In genomic region chr4:3262208-3263052, GRCh38 we compare ENCODE assay signal across 24 cellular contexts. TPM values are rescaled to one million over a fixed set of nuclear protein-coding genes. Genes with fewer than 3 reads are reported as not detected.
DNase-seq lines count a peak whose midpoint lies in the region; ATAC-seq and TF ChIP-seq lines count a peak whose summit lies in the region.
"Had no signal": no experiment of that assay in that cellular context is flagged by ENCODE, and none has a peak within 500 bp of the region (broad histone marks: within the 10 kb centered on the region; RNA-seq: fewer than 3 reads in every experiment).

No MANE protein-coding gene starts in this region.

- DNase-seq in cardiac septum (ENCODE audit: low spot score) (peak; percentile 56), right atrium auricular region (ENCODE audit: low spot score) (no peak), chondrocyte (ENCODE audit: low spot score) (peak; percentile 62), omental fat pad (ENCODE audit: low spot score) (peak; percentile 20), ureter (ENCODE audit: low spot score) (peak; percentile 34), endothelial cell (ENCODE audit: low spot score) (no peak)
- DNase-seq: activated CD4-positive, alpha-beta T cell treated with anti-CD3 and anti-CD28 coated beads, Interleukin-2, amount 50 U/mL, for 4 hours; activated T-cell treated with anti-CD3 and anti-CD28 coated beads, Interleukin-2, amount 50 U/mL, for 4 hours; cerebellar nuclear complex; mesendoderm; naive B cell; NCI-H1048; NCI-H187 treated with DMSO at 0.1 percent for 48 hours; stimulated activated CD4-positive, alpha-beta T cell treated with anti-CD3 and anti-CD28 coated beads, Interleukin-12 subunit alpha, Interleukin-12 subunit beta, amount 100 ng/mL, for 4 hours; stimulated activated CD4-positive, alpha-beta T cell treated with anti-CD3 and anti-CD28 coated beads, Interleukin-4, amount 100 ng/mL, for 24 hours; stimulated activated naive CD4-positive, alpha-beta T cell had no signal

- no peaks in the 10 kb centered on the region for H3K36me3 ChIP-seq in right atrium auricular region
- H3K36me3 ChIP-seq: ovary, thyroid gland had no signal

- H3K9me3 Mint-ChIP-seq in chondrocyte (ENCODE audit: low read depth): no peaks in the 10 kb centered on the region
- no peaks in the 10 kb centered on the region for H3K9me3 Mint-ChIP-seq in endothelial cell (ENCODE audit: unreplicated experiment)
- H3K9me3 Mint-ChIP-seq: activated naive CD4-positive, alpha-beta T cell treated with anti-CD3 and anti-CD28 coated beads, Interleukin-2, amount 50 U/mL, for 72 hours; activated T-cell treated with anti-CD3 and anti-CD28 coated beads, Interleukin-2, amount 50 U/mL, for 4 hours had no signal

- H3K27me3 ChIP-seq in right atrium auricular region: no peaks in the 10 kb centered on the region
- H3K27me3 ChIP-seq: ovary, thyroid gland had no signal

- no peaks in the 10 kb centered on the region for H3K9me3 ChIP-seq in right atrium auricular region
- H3K9me3 ChIP-seq: ovary, thyroid gland had no signal

- H3K4me3 Mint-ChIP-seq in chondrocyte (ENCODE audit: unreplicated experiment): no peak overlapping the region
- H3K4me3 Mint-ChIP-seq in endothelial cell (ENCODE audit: unreplicated experiment): no peak overlapping the region
- H3K4me3 Mint-ChIP-seq: activated T-cell treated with anti-CD3 and anti-CD28 coated beads, Interleukin-2, amount 50 U/mL, for 4 hours had no signal

- ATAC-seq in omental fat pad (ENCODE audit: low FRiP score) (no peak), GM19463 (IDR thresholded peaks at IDR 0.05; ENCODE audit: unreplicated experiment) (no peak), HG03469 (IDR thresholded peaks at IDR 0.05; ENCODE audit: unreplicated experiment) (no peak)
- ATAC-seq: activated T-cell treated with anti-CD3 and anti-CD28 coated beads, Interleukin-2, amount 50 U/mL, for 4 hours had no signal

- no peak overlapping the region for H3K27ac ChIP-seq in right atrium auricular region
- H3K27ac ChIP-seq: epithelial cell of prostate, ovary, RWPE1, thyroid gland, VCaP had no signal

- no peak overlapping the region for H3K4me3 ChIP-seq in right atrium auricular region
- H3K4me3 ChIP-seq: ovary, thyroid gland had no signal

- no peaks in the 10 kb centered on the region for H3K27me3 Mint-ChIP-seq in chondrocyte (ENCODE audit: low read depth)
- H3K27me3 Mint-ChIP-seq in endothelial cell (ENCODE audit: unreplicated experiment): peaks cover 8% of the 10 kb centered on the region

- TF ChIP-seq CTCF in right atrium auricular region (IDR thresholded peaks at IDR 0.05) (no peak), chondrocyte (IDR thresholded peaks at IDR 0.05) (no peak), omental fat pad (IDR thresholded peaks at IDR 0.05) (no peak), endothelial cell (IDR thresholded peaks at IDR 0.05; ENCODE audit: unreplicated experiment) (no peak)

- H3K4me1 ChIP-seq in right atrium auricular region: no peaks in the 10 kb centered on the region

- intact Hi-C loops in cardiac septum (cut with DNase I): no loop called here

- H3K4me1 Mint-ChIP-seq in chondrocyte (ENCODE audit: low read depth): no peaks in the 10 kb centered on the region
- H3K4me1 Mint-ChIP-seq in endothelial cell (ENCODE audit: unreplicated experiment): no peaks in the 10 kb centered on the region

- no peak overlapping the region for H3K27ac Mint-ChIP-seq in chondrocyte (ENCODE audit: unreplicated experiment)
- H3K27ac Mint-ChIP-seq in endothelial cell (ENCODE audit: unreplicated experiment): no peak overlapping the region
- H3K27ac Mint-ChIP-seq: activated naive CD4-positive, alpha-beta T cell treated with anti-CD3 and anti-CD28 coated beads, Interleukin-2, amount 50 U/mL, for 72 hours had no signal

- H3K36me3 Mint-ChIP-seq in chondrocyte (ENCODE audit: low read depth) (no peaks in the 10 kb centered on the region), endothelial cell (ENCODE audit: low read depth, unreplicated experiment) (no peaks in the 10 kb centered on the region)
- H3K36me3 Mint-ChIP-seq: activated naive CD4-positive, alpha-beta T cell treated with anti-CD3 and anti-CD28 coated beads, Interleukin-2, amount 50 U/mL, for 72 hours; naive B cell had no signal

RNA-seq across cellular contexts. Expression of gene MSANTD1, which starts 13.5 kb away (rescaled TPM):
- total RNA-seq in cardiac septum (1.1 TPM), right atrium auricular region (not detected), chondrocyte (0.55 to 1.7 TPM (median 0.64 TPM) in 3 replicates), omental fat pad (1 to 10 TPM in 2 of 4 donors, under 1 TPM in 2; 0.31 to 1.1 (median 0.86) TPM), ureter (1.7 TPM), endothelial cell (ENCODE audit: unreplicated experiment) (0.97 TPM)

RNA-seq across cellular contexts. Expression of gene RGS12, which starts 30.4 kb away (rescaled TPM):
- total RNA-seq in cardiac septum (19.1 TPM), right atrium auricular region (1 to 10 TPM; 7.0 to 9.9 TPM), chondrocyte (19.0 to 24.2 TPM (median 19.3 TPM) in 3 replicates), omental fat pad (10 to 100 TPM; 11.3 to 27.6 (median 14.6) TPM), ureter (50.8 TPM), endothelial cell (ENCODE audit: unreplicated experiment) (116 TPM)

Comparison
In these comparisons a context has a peak if more than half of its experiments do, and no peak if none do; other contexts are left out.
1. DNase-seq: peak in cardiac septum (single experiment), chondrocyte (single experiment), omental fat pad (single experiment) and ureter (single experiment); none in right atrium auricular region (single experiment) and endothelial cell (single experiment).